9 cellular contexts compared by ENCODE assay signal in the genomic region with DNA sequence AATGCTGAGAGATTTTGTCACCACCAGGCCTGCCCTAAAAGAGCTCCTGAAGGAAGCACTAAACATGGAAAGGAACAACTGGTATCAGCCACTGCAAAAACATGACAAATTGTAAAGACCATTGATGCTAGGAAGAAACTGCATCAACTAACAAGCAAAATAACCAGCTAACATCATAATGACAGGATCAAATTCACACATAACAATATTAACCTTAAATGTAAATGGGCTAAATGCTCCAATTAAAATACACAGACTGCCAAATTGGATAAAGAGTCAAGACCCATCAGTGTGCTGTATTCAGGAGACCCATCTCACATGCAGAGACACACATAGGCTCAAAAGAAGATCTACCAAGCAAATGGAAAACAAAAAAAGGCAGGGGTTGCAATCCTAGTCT. TPM values are rescaled to one million over a fixed set of nuclear protein-coding genes. Genes with fewer than 3 reads are reported as not detected.
"Had no signal": no experiment of that assay in that cellular context is flagged by ENCODE, and none has a peak within 500 bp of the region (broad histone marks: within the 10 kb centered on the region; RNA-seq: fewer than 3 reads in every experiment).

No MANE protein-coding gene starts in this region.

RNA-seq across cellular contexts. Expression of gene ANKRD55, which starts 9.8 kb away (rescaled TPM):
- total RNA-seq: OCI-LY7, PC-3, PC-9, Right ventricle myocardium inferior, Right ventricle myocardium superior, SJCRH30, SJSA1, SK-MEL-5 had no signal
- polyA plus RNA-seq: SK-N-SH had no signal
